Comparison of ENCODE assay signal across 2 cellular contexts in the genomic region with DNA sequence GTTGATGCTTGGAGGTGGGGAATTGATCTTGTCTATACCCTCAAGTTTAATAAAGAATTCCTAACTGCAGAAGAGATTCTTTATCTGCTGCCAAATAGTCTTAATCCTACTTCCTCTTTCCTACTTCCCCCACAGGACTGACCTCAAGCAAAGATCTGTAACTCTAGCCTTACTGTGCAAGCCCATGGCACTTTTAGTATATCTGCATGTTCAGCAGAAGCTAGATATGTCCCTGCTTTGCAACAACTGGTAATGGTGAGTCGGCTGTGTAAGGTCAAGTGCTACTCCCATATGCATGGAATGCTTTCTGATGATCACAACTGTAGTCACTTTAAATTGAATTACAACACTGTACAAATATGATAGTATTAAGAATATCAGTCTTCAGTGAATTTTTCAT.
TF ChIP-seq lines count a peak whose summit lies in the region.

No MANE protein-coding gene starts in this region.

TF ChIP-seq in SK-N-SH treated with all-trans-retinoic acid at 6 μM for 48 hours, 23 proteins besides CTCF, POLR2A, EP300 and RAD21 (continued from another document):
- TF ChIP-seq PPARA (CRISPR knock-in tag; IDR thresholded peaks at IDR 0.05; ENCODE audit: borderline replicate concordance) (no peak), ISL1 (CRISPR knock-in tag; IDR thresholded peaks at IDR 0.05) (no peak)
- TF ChIP-seq, protein P1, sequence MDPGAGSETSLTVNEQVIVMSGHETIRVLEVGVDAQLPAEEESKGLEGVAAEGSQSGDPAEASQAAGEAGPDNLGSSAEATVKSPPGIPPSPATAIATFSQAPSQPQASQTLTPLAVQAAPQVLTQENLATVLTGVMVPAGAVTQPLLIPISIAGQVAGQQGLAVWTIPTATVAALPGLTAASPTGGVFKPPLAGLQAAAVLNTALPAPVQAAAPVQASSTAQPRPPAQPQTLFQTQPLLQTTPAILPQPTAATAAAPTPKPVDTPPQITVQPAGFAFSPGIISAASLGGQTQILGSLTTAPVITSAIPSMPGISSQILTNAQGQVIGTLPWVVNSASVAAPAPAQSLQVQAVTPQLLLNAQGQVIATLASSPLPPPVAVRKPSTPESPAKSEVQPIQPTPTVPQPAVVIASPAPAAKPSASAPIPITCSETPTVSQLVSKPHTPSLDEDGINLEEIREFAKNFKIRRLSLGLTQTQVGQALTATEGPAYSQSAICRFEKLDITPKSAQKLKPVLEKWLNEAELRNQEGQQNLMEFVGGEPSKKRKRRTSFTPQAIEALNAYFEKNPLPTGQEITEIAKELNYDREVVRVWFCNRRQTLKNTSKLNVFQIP (CRISPR knock-in tag; IDR thresholded peaks at IDR 0.05; ENCODE audit: borderline replicate concordance, low read depth) = no peak

TF ChIP-seq in SK-N-SH, 30 proteins besides CTCF, POLR2A, EP300 and RAD21 (continued from another document):
- TF ChIP-seq RXRA (IDR thresholded peaks at IDR 0.05; ENCODE audit: borderline replicate concordance, low read depth) (no peak), MXI1 (IDR thresholded peaks at IDR 0.05; ENCODE audit: low read depth, low read length) (no peak), TEAD4 (IDR thresholded peaks at IDR 0.05; ENCODE audit: borderline replicate concordance, insufficient read depth) (no peak)
- TF ChIP-seq, protein P2, sequence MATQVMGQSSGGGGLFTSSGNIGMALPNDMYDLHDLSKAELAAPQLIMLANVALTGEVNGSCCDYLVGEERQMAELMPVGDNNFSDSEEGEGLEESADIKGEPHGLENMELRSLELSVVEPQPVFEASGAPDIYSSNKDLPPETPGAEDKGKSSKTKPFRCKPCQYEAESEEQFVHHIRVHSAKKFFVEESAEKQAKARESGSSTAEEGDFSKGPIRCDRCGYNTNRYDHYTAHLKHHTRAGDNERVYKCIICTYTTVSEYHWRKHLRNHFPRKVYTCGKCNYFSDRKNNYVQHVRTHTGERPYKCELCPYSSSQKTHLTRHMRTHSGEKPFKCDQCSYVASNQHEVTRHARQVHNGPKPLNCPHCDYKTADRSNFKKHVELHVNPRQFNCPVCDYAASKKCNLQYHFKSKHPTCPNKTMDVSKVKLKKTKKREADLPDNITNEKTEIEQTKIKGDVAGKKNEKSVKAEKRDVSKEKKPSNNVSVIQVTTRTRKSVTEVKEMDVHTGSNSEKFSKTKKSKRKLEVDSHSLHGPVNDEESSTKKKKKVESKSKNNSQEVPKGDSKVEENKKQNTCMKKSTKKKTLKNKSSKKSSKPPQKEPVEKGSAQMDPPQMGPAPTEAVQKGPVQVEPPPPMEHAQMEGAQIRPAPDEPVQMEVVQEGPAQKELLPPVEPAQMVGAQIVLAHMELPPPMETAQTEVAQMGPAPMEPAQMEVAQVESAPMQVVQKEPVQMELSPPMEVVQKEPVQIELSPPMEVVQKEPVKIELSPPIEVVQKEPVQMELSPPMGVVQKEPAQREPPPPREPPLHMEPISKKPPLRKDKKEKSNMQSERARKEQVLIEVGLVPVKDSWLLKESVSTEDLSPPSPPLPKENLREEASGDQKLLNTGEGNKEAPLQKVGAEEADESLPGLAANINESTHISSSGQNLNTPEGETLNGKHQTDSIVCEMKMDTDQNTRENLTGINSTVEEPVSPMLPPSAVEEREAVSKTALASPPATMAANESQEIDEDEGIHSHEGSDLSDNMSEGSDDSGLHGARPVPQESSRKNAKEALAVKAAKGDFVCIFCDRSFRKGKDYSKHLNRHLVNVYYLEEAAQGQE (IDR thresholded peaks at IDR 0.05; ENCODE audit: low read depth, low read length) = no peak
